In the genomic region with DNA sequence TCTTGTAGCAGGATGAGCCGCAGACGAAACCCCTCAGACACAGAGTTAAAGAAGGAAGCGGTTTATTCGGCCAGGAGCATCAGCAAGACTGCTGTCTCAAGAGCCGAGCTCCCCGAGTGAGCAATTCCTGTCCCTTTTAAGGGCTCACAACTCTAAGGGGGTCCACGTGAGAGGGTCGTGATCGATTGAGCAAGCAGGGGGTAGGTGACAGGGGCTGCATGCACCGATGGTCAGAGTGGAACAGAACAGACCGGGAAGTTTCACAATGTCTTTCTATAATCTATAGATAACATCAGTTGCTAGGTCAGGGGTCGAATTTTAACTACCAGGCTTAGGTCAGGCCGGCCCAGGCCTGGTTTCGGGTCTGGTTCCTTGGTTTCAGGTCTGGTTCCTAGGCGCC, we compare ENCODE assay signal across 1 cellular context.
A peak's percentile ranks its signal among the peaks of the same experiment; 100 is the strongest.
TF ChIP-seq lines count a peak whose summit lies in the region.
"Not testable (repeated sequence)": the region's sequence is repeated elsewhere in the genome, so short reads cannot be mapped to it uniquely, and the experiment has no call there.

No MANE protein-coding gene starts in this region.

TF ChIP-seq in HepG2, 621 proteins besides CTCF, POLR2A, EP300 and RAD21:
- not testable (repeated sequence) for TF ChIP-seq NR2F6 (IDR thresholded peaks at IDR 0.05)
- peak; percentile 49; the same call in 1 of the 2 replicates for TF ChIP-seq NR2F6 (CRISPR knock-in tag; IDR thresholded peaks at IDR 0.05)
- TF ChIP-seq, protein P1, sequence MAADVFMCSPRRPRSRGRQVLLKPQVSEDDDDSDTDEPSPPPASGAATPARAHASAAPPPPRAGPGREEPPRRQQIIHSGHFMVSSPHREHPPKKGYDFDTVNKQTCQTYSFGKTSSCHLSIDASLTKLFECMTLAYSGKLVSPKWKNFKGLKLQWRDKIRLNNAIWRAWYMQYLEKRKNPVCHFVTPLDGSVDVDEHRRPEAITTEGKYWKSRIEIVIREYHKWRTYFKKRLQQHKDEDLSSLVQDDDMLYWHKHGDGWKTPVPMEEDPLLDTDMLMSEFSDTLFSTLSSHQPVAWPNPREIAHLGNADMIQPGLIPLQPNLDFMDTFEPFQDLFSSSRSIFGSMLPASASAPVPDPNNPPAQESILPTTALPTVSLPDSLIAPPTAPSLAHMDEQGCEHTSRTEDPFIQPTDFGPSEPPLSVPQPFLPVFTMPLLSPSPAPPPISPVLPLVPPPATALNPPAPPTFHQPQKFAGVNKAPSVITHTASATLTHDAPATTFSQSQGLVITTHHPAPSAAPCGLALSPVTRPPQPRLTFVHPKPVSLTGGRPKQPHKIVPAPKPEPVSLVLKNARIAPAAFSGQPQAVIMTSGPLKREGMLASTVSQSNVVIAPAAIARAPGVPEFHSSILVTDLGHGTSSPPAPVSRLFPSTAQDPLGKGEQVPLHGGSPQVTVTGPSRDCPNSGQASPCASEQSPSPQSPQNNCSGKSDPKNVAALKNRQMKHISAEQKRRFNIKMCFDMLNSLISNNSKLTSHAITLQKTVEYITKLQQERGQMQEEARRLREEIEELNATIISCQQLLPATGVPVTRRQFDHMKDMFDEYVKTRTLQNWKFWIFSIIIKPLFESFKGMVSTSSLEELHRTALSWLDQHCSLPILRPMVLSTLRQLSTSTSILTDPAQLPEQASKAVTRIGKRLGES (CRISPR knock-in tag; IDR thresholded peaks at IDR 0.05; ENCODE audit: borderline replicate concordance): 0 out of 2 replicates have a peak, but pooled peaks have one; percentile 55
- TF ChIP-seq GATAD2A (CRISPR knock-in tag; IDR thresholded peaks at IDR 0.05): peak; percentile 61
- TF ChIP-seq HOXA3 (CRISPR knock-in tag; IDR thresholded peaks at IDR 0.05): peak; percentile 28; the same call in 1 of the 2 replicates
- TF ChIP-seq TBX2 (CRISPR knock-in tag; IDR thresholded peaks at IDR 0.05; ENCODE audit: borderline replicate concordance): 0 out of 2 replicates have a peak, but pooled peaks have one; percentile 6
